ENCODE assay signal across 18 cellular contexts in the genomic region with DNA sequence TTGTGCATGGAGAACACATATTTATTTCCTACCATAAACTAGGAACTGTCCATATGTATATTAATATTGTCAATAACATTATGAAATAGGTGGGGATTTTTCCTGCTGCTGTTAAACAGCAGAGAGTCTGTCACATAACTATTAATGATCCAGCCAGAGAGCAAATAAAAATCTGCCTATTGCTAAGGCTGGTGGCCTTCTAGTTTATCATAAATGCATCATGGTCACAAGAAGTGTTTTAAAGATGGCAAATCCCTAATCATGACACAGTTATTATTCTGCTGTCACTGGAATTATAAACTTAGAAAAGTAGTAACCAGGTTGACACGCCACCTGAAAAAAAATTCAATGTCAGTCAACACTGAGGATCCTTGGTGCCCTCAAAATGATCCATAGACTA.
"Had no signal": no experiment of that assay in that cellular context is flagged by ENCODE, and none has a peak within 500 bp of the region (broad histone marks: within the 10 kb centered on the region; RNA-seq: fewer than 3 reads in every experiment).

No MANE protein-coding gene starts in this region.

- H3K4me3 ChIP-seq: cardiac muscle cell, prostate gland, stomach, testis, upper lobe of right lung had no signal

- H3K27ac ChIP-seq: cardiac muscle cell, prostate gland, stomach, testis, upper lobe of right lung had no signal

- H3K36me3 ChIP-seq: cardiac muscle cell, prostate gland, stomach, upper lobe of right lung had no signal

- H3K4me1 Mint-ChIP-seq: activated naive CD8-positive, alpha-beta T cell treated with anti-CD3 and anti-CD28 coated beads, Interleukin-2, amount 50 U/mL, for 24 hours; naive thymus-derived CD8-positive, alpha-beta T cell had no signal

- H3K36me3 Mint-ChIP-seq: naive thymus-derived CD8-positive, alpha-beta T cell had no signal

- H3K4me3 Mint-ChIP-seq: activated naive CD4-positive, alpha-beta T cell treated with anti-CD3 and anti-CD28 coated beads for 36 hours; activated naive CD8-positive, alpha-beta T cell treated with anti-CD3 and anti-CD28 coated beads, Interleukin-2, amount 50 U/mL, for 24 hours; naive thymus-derived CD8-positive, alpha-beta T cell had no signal

- H3K4me1 ChIP-seq: prostate gland, stomach, testis, upper lobe of right lung had no signal

- H3K27me3 Mint-ChIP-seq: activated naive CD8-positive, alpha-beta T cell treated with anti-CD3 and anti-CD28 coated beads, Interleukin-2, amount 50 U/mL, for 24 hours; naive thymus-derived CD8-positive, alpha-beta T cell had no signal

- ATAC-seq: activated naive CD8-positive, alpha-beta T cell treated with anti-CD3 and anti-CD28 coated beads, Interleukin-2, amount 50 U/mL, for 24 hours; left lobe of liver; naive thymus-derived CD8-positive, alpha-beta T cell; upper lobe of right lung had no signal

- H3K27ac Mint-ChIP-seq: activated naive CD4-positive, alpha-beta T cell treated with anti-CD3 and anti-CD28 coated beads for 36 hours; activated naive CD8-positive, alpha-beta T cell treated with anti-CD3 and anti-CD28 coated beads, Interleukin-2, amount 50 U/mL, for 24 hours; activated T-helper 2 cell treated with anti-CD3 and anti-CD28 coated beads, Interferon-gamma antibody, Interleukin-2, Interleukin-4, amounts not matched to agents 10 μg/mL and 5 μg/mL and 100 μg/mL, durations not matched to agents 14 hours and 24 hours and 36 hours; naive thymus-derived CD8-positive, alpha-beta T cell had no signal

- H3K27me3 ChIP-seq: cardiac muscle cell, stomach, testis, upper lobe of right lung had no signal

- H3K9me3 ChIP-seq: prostate gland, stomach, testis, upper lobe of right lung had no signal

- DNase-seq: activated CD4-positive, alpha-beta T cell treated with anti-CD3 and anti-CD28 coated beads for 1 hour; activated CD4-positive, alpha-beta T cell treated with anti-CD3 and anti-CD28 coated beads, Interleukin-2, amount 50 U/mL, for 48 hours; activated naive CD4-positive, alpha-beta T cell treated with anti-CD3 and anti-CD28 coated beads for 36 hours; activated naive CD8-positive, alpha-beta T cell treated with anti-CD3 and anti-CD28 coated beads, Interleukin-2, amount 50 U/mL, for 24 hours; activated T-cell treated with anti-CD3 and anti-CD28 coated beads, Interleukin-2, amount 50 U/mL, for 1 hour; hippocampal formation; mammary epithelial cell; naive thymus-derived CD8-positive, alpha-beta T cell; right cardiac atrium; stimulated activated CD4-positive, alpha-beta T cell treated with anti-CD3 and anti-CD28 coated beads, Interleukin-2, amount 100 ng/mL, for 24 hours; stomach; T-helper 9 cell; testis; upper lobe of right lung had no signal
